ENCODE assay signal across 1 cellular context in genomic region chr2:39470580-39470979, GRCh38.
TF ChIP-seq lines count a peak whose summit lies in the region.

No MANE protein-coding gene starts in this region.

TF ChIP-seq in H1, 55 proteins besides CTCF, POLR2A, EP300 and RAD21 (continued from another document):
- TF ChIP-seq, protein P1, sequence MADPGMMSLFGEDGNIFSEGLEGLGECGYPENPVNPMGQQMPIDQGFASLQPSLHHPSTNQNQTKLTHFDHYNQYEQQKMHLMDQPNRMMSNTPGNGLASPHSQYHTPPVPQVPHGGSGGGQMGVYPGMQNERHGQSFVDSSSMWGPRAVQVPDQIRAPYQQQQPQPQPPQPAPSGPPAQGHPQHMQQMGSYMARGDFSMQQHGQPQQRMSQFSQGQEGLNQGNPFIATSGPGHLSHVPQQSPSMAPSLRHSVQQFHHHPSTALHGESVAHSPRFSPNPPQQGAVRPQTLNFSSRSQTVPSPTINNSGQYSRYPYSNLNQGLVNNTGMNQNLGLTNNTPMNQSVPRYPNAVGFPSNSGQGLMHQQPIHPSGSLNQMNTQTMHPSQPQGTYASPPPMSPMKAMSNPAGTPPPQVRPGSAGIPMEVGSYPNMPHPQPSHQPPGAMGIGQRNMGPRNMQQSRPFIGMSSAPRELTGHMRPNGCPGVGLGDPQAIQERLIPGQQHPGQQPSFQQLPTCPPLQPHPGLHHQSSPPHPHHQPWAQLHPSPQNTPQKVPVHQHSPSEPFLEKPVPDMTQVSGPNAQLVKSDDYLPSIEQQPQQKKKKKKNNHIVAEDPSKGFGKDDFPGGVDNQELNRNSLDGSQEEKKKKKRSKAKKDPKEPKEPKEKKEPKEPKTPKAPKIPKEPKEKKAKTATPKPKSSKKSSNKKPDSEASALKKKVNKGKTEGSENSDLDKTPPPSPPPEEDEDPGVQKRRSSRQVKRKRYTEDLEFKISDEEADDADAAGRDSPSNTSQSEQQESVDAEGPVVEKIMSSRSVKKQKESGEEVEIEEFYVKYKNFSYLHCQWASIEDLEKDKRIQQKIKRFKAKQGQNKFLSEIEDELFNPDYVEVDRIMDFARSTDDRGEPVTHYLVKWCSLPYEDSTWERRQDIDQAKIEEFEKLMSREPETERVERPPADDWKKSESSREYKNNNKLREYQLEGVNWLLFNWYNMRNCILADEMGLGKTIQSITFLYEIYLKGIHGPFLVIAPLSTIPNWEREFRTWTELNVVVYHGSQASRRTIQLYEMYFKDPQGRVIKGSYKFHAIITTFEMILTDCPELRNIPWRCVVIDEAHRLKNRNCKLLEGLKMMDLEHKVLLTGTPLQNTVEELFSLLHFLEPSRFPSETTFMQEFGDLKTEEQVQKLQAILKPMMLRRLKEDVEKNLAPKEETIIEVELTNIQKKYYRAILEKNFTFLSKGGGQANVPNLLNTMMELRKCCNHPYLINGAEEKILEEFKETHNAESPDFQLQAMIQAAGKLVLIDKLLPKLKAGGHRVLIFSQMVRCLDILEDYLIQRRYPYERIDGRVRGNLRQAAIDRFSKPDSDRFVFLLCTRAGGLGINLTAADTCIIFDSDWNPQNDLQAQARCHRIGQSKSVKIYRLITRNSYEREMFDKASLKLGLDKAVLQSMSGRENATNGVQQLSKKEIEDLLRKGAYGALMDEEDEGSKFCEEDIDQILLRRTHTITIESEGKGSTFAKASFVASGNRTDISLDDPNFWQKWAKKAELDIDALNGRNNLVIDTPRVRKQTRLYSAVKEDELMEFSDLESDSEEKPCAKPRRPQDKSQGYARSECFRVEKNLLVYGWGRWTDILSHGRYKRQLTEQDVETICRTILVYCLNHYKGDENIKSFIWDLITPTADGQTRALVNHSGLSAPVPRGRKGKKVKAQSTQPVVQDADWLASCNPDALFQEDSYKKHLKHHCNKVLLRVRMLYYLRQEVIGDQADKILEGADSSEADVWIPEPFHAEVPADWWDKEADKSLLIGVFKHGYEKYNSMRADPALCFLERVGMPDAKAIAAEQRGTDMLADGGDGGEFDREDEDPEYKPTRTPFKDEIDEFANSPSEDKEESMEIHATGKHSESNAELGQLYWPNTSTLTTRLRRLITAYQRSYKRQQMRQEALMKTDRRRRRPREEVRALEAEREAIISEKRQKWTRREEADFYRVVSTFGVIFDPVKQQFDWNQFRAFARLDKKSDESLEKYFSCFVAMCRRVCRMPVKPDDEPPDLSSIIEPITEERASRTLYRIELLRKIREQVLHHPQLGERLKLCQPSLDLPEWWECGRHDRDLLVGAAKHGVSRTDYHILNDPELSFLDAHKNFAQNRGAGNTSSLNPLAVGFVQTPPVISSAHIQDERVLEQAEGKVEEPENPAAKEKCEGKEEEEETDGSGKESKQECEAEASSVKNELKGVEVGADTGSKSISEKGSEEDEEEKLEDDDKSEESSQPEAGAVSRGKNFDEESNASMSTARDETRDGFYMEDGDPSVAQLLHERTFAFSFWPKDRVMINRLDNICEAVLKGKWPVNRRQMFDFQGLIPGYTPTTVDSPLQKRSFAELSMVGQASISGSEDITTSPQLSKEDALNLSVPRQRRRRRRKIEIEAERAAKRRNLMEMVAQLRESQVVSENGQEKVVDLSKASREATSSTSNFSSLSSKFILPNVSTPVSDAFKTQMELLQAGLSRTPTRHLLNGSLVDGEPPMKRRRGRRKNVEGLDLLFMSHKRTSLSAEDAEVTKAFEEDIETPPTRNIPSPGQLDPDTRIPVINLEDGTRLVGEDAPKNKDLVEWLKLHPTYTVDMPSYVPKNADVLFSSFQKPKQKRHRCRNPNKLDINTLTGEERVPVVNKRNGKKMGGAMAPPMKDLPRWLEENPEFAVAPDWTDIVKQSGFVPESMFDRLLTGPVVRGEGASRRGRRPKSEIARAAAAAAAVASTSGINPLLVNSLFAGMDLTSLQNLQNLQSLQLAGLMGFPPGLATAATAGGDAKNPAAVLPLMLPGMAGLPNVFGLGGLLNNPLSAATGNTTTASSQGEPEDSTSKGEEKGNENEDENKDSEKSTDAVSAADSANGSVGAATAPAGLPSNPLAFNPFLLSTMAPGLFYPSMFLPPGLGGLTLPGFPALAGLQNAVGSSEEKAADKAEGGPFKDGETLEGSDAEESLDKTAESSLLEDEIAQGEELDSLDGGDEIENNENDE (IDR thresholded peaks at IDR 0.05; ENCODE audit: insufficient replicate concordance, low read length), result peak; percentile 48
